In the genomic region with DNA sequence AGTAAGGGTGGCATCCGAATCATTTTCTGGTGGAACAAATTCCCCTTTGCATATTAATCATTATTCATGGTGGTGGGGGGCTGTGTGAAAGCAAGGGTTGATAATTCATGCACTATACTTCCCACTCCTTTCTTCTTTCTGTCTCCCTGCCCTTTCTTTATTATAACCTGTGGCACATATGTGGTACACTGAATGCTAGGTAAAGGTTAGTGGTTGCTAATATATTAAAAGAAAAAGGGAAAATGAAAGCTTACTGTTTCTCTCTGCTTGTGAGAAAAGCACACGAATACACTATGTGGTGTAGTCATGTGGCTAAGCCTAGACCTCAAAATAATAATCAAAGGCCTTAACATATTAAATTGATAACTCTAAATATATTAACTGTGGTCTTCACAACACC, we compare ENCODE assay signal across 25 cellular contexts.
DNase-seq lines count a peak whose midpoint lies in the region; ATAC-seq lines count a peak whose summit lies in the region.
"Had no signal": no experiment of that assay in that cellular context is flagged by ENCODE, and none has a peak within 500 bp of the region (broad histone marks: within the 10 kb centered on the region; RNA-seq: fewer than 3 reads in every experiment).

No MANE protein-coding gene starts in this region.

- no peak for DNase-seq in CD8-positive, alpha-beta memory T cell
- DNase-seq in activated CD8-positive, alpha-beta T cell treated with anti-CD3 and anti-CD28 coated beads, Interleukin-2, amount 10 ng/mL, durations not matched to agents 7 days and 5 days, result no peak
- no peak for DNase-seq in pons (ENCODE audit: low spot score)
- DNase-seq in Kasumi-1 (lab: John Stamatoyannopoulos, UW), result no peak
- no peak for DNase-seq in left cardiac atrium
- DNase-seq: activated CD8-positive, alpha-beta memory T cell treated with anti-CD3 and anti-CD28 coated beads, Interleukin-2, amount 50 U/mL, for 4 hours; activated gamma-delta T cell; amniotic stem cell; dermis blood vessel endothelial cell; DND-41; HFFc6; mammary epithelial cell; NCI-H146; NCI-H774; pancreas; PC-3; T-helper 9 cell; thyroid gland had no signal

- peak overlapping the region in 7 of 8 donors; percentile 17 to 84 (median 49) for H3K27ac Mint-ChIP-seq in CD8-positive, alpha-beta memory T cell
- no peak overlapping the region for H3K27ac Mint-ChIP-seq in activated CD8-positive, alpha-beta T cell treated with anti-CD3 and anti-CD28 coated beads, Interleukin-2, amount 10 ng/mL, durations not matched to agents 7 days and 5 days
- H3K27ac Mint-ChIP-seq: HFFc6; stimulated activated effector memory CD8-positive, alpha-beta T cell treated with anti-CD3 and anti-CD28 coated beads, Interleukin-12 subunit alpha, Interleukin-12 subunit beta, amount 100 ng/mL, for 72 hours had no signal

- no peak overlapping the region for H3K27ac ChIP-seq in CD8-positive, alpha-beta memory T cell (ENCODE audit: low read depth, low read length)
- H3K27ac ChIP-seq: hepatocyte, pancreas, SJSA1, thyroid gland had no signal

- no peaks in the 10 kb centered on the region for H3K9me3 ChIP-seq in CD8-positive, alpha-beta memory T cell (ENCODE audit: low read length)
- H3K9me3 ChIP-seq: pancreas, SJSA1, thyroid gland had no signal

- peak; percentile 66 for ATAC-seq in GM18870 (IDR thresholded peaks at IDR 0.05; ENCODE audit: unreplicated experiment)
- peak; percentile 59 for ATAC-seq in HG02678 (IDR thresholded peaks at IDR 0.05; ENCODE audit: unreplicated experiment)
- peak; percentile 32 for ATAC-seq in activated CD8-positive, alpha-beta T cell treated with anti-CD3 and anti-CD28 coated beads, Interleukin-2, amount 10 ng/mL, durations not matched to agents 7 days and 5 days
- no peak for ATAC-seq in HG03159 (IDR thresholded peaks at IDR 0.05; ENCODE audit: unreplicated experiment)
- ATAC-seq in left cardiac atrium, result no peak
- ATAC-seq: pancreas; PC-3; sciatic nerve; stimulated activated effector memory CD8-positive, alpha-beta T cell treated with anti-CD3 and anti-CD28 coated beads, Interleukin-12 subunit alpha, Interleukin-12 subunit beta, amount 100 ng/mL, for 72 hours had no signal

- H3K9me3 Mint-ChIP-seq in CD8-positive, alpha-beta memory T cell, result no peaks in the 10 kb centered on the region
- H3K9me3 Mint-ChIP-seq in activated CD8-positive, alpha-beta T cell treated with anti-CD3 and anti-CD28 coated beads, Interleukin-2, amount 10 ng/mL, durations not matched to agents 7 days and 5 days (ENCODE audit: insufficient read depth), result no peaks in the 10 kb centered on the region
- H3K9me3 Mint-ChIP-seq: HFFc6; stimulated activated effector memory CD8-positive, alpha-beta T cell treated with anti-CD3 and anti-CD28 coated beads, Interleukin-12 subunit alpha, Interleukin-12 subunit beta, amount 100 ng/mL, for 72 hours had no signal

- peaks cover 45 to 73% (median 61%) of the 10 kb centered on the region in 3 donors for H3K4me1 Mint-ChIP-seq in CD8-positive, alpha-beta memory T cell
- H3K4me1 Mint-ChIP-seq in activated CD8-positive, alpha-beta T cell treated with anti-CD3 and anti-CD28 coated beads, Interleukin-2, amount 10 ng/mL, durations not matched to agents 7 days and 5 days (ENCODE audit: low read depth), result peaks cover 70% of the 10 kb centered on the region

- H3K36me3 Mint-ChIP-seq in CD8-positive, alpha-beta memory T cell, result no peaks in the 10 kb centered on the region
- peaks cover 5% of the 10 kb centered on the region for H3K36me3 Mint-ChIP-seq in activated CD8-positive, alpha-beta T cell treated with anti-CD3 and anti-CD28 coated beads, Interleukin-2, amount 10 ng/mL, durations not matched to agents 7 days and 5 days (ENCODE audit: low read depth)
- H3K36me3 Mint-ChIP-seq: stimulated activated effector memory CD8-positive, alpha-beta T cell treated with anti-CD3 and anti-CD28 coated beads, Interleukin-12 subunit alpha, Interleukin-12 subunit beta, amount 100 ng/mL, for 72 hours had no signal

- no peak overlapping the region for H3K4me3 ChIP-seq in CD8-positive, alpha-beta memory T cell (ENCODE audit: low read length)
- H3K4me3 ChIP-seq: hepatocyte, pancreas, SJSA1, thyroid gland had no signal

- POLR2A ChIA-PET in CD8-positive, alpha-beta memory T cell (lab: Charles Lee), result interaction anchor here (0.8 kb wide), 1 partner anchor 256 kb away, joined by 3 read pairs; no protein-coding TSS in a partner anchor
- POLR2A ChIA-PET in activated CD8-positive, alpha-beta T cell treated with anti-CD3 and anti-CD28 coated beads, Interleukin-2, amount 10 ng/mL, durations not matched to agents 7 days and 5 days (lab: Charles Lee), result no interaction called here

- no peaks in the 10 kb centered on the region for H3K36me3 ChIP-seq in CD8-positive, alpha-beta memory T cell (ENCODE audit: insufficient read depth, low read length)
- H3K36me3 ChIP-seq: pancreas, SJSA1, thyroid gland had no signal

- H3K27me3 Mint-ChIP-seq in CD8-positive, alpha-beta memory T cell, result peaks cover 0 to 5% of the 10 kb centered on the region in 2 donors
- no peaks in the 10 kb centered on the region for H3K27me3 Mint-ChIP-seq in activated CD8-positive, alpha-beta T cell treated with anti-CD3 and anti-CD28 coated beads, Interleukin-2, amount 10 ng/mL, durations not matched to agents 7 days and 5 days (ENCODE audit: low read depth)

- peak overlapping the region; percentile 15 to 74 (median 45) for H3K4me3 Mint-ChIP-seq in CD8-positive, alpha-beta memory T cell
- H3K4me3 Mint-ChIP-seq in activated CD8-positive, alpha-beta T cell treated with anti-CD3 and anti-CD28 coated beads, Interleukin-2, amount 10 ng/mL, durations not matched to agents 7 days and 5 days, result no peak overlapping the region
- H3K4me3 Mint-ChIP-seq: HFFc6; stimulated activated effector memory CD8-positive, alpha-beta T cell treated with anti-CD3 and anti-CD28 coated beads, Interleukin-12 subunit alpha, Interleukin-12 subunit beta, amount 100 ng/mL, for 72 hours had no signal

- CTCF ChIA-PET in CD8-positive, alpha-beta memory T cell (lab: Charles Lee), result interaction anchor here (1.6 kb wide), 1 partner anchor 193 kb away, joined by 4 read pairs; no protein-coding TSS in a partner anchor
- CTCF ChIA-PET in activated CD8-positive, alpha-beta T cell treated with anti-CD3 and anti-CD28 coated beads, Interleukin-2, amount 10 ng/mL, durations not matched to agents 7 days and 5 days (lab: Charles Lee), result interaction anchor here (1.2 to 2.0 kb wide), 5 partner anchors 30 to 193 kb away, joined by 3 to 8 read pairs (median 6); no protein-coding TSS in a partner anchor

- H3K27me3 ChIP-seq in CD8-positive, alpha-beta memory T cell (ENCODE audit: insufficient read depth, low read length, poor library complexity, severe bottlenecking), result no peaks in the 10 kb centered on the region
- H3K27me3 ChIP-seq: hepatocyte, SJSA1, thyroid gland had no signal

- intact Hi-C loops in left cardiac atrium (cut with DNase I), result loop anchor here in 1 of 2 donors (10.0 kb wide), 1 partner anchor 190 kb away; no protein-coding TSS in a partner anchor

- H3K4me1 ChIP-seq in CD8-positive, alpha-beta memory T cell (ENCODE audit: insufficient read depth, low read length), result peaks cover 39% of the 10 kb centered on the region
- H3K4me1 ChIP-seq: pancreas, SJSA1, thyroid gland had no signal

Comparison
In these comparisons a context has a peak if more than half of its experiments do, and no peak if none do; other contexts are left out.
1. ATAC-seq: peak in GM18870 (single experiment), HG02678 (single experiment) and activated CD8-positive, alpha-beta T cell treated with anti-CD3 and anti-CD28 coated beads, Interleukin-2, amount 10 ng/mL, durations not matched to agents 7 days and 5 days (single experiment); none in HG03159 (single experiment) and left cardiac atrium (0 of 2).